ENCODE assay signal across 8 cellular contexts in the genomic region with DNA sequence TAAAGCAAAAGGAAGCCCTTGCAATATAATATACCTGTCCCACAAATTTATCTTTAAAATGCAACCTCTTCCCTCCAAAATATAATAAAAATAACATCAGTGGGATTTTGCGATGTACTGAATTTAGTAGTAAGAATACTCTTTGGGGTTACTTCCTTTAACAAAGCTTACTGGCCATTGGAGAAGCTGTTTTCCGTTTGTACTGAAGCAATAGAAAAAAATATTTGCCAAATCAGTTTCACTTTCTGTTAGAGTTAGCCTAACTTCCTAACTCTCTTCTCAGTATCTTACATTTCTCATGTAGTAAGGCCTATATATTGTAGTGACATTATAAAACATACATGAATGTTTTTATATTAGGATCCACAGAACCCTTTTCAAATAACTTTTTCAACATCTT. TPM values are rescaled to one million over a fixed set of nuclear protein-coding genes. Genes with fewer than 3 reads are reported as not detected.
DNase-seq lines count a peak whose midpoint lies in the region; ATAC-seq, FAIRE-seq and TF ChIP-seq lines count a peak whose summit lies in the region.

No MANE protein-coding gene starts in this region.

- intact Hi-C loops in vagina (cut with DNase I), result no loop called here

- no peak for FAIRE-seq in frontal cortex (lab: Jason Lieb, UNC)

- peaks cover 0 to 14% of the 10 kb centered on the region in 2 donors for H3K36me3 ChIP-seq in vagina

- no peaks in the 10 kb centered on the region for H3K27me3 ChIP-seq in vagina

- H3K9me3 ChIP-seq in vagina, result no peaks in the 10 kb centered on the region

- peak overlapping the region in 1 of 2 donors; percentile 19 for H3K4me3 ChIP-seq in vagina

- TF ChIP-seq CTCF in vagina (IDR thresholded peaks at IDR 0.05), result no peak

- H3K36me3 Mint-ChIP-seq in stimulated activated naive CD8-positive, alpha-beta T cell treated with anti-CD3 and anti-CD28 coated beads, Interleukin-15, Interleukin-2, amounts not matched to agents 100 ng/mL and 50 ng/mL, for 24 hours (ENCODE audit: low read depth), result peaks cover 62% of the 10 kb centered on the region
- peaks cover 23 to 38% of the 10 kb centered on the region in 2 donors for H3K36me3 Mint-ChIP-seq in activated naive CD4-positive, alpha-beta T cell treated with anti-CD3 and anti-CD28 coated beads, Interleukin-2, amount 50 U/mL, for 72 hours

- peak overlapping the region; percentile 68 for H3K27ac ChIP-seq in vagina

- no peak for TF ChIP-seq POLR2A in vagina (IDR thresholded peaks at IDR 0.05)

- H3K9me3 Mint-ChIP-seq in stimulated activated naive CD8-positive, alpha-beta T cell treated with anti-CD3 and anti-CD28 coated beads, Interleukin-15, Interleukin-2, amounts not matched to agents 100 ng/mL and 50 ng/mL, for 24 hours, result no peaks in the 10 kb centered on the region
- no peaks in the 10 kb centered on the region for H3K9me3 Mint-ChIP-seq in activated naive CD4-positive, alpha-beta T cell treated with anti-CD3 and anti-CD28 coated beads, Interleukin-2, amount 50 U/mL, for 72 hours

- no peak for DNase-seq in stimulated activated naive CD8-positive, alpha-beta T cell treated with anti-CD3 and anti-CD28 coated beads, Interleukin-15, Interleukin-2, amounts not matched to agents 100 U/mL and 50 U/mL, for 24 hours
- DNase-seq in activated naive CD4-positive, alpha-beta T cell treated with anti-CD3 and anti-CD28 coated beads, Interleukin-2, amount 50 U/mL, for 72 hours (ENCODE audit: low spot score in 2 of 2), result no peak
- peak; percentile 25 for DNase-seq in kidney tubule cell (ENCODE audit: low spot score)
- DNase-seq in vagina (ENCODE audit: extremely low spot score in 2 of 2), result no peak
- no peak for DNase-seq in frontal cortex (ENCODE audit: low spot score in 2 of 2)

- H3K27ac Mint-ChIP-seq in stimulated activated naive CD8-positive, alpha-beta T cell treated with anti-CD3 and anti-CD28 coated beads, Interleukin-15, Interleukin-2, amounts not matched to agents 100 ng/mL and 50 ng/mL, for 24 hours, result peak overlapping the region; percentile 79
- H3K27ac Mint-ChIP-seq in activated naive CD4-positive, alpha-beta T cell treated with anti-CD3 and anti-CD28 coated beads, Interleukin-2, amount 50 U/mL, for 72 hours, result peak overlapping the region; percentile 76 to 92

- peaks cover 80% of the 10 kb centered on the region for H3K4me1 ChIP-seq in vagina

- no peaks in the 10 kb centered on the region for H3K27me3 Mint-ChIP-seq in stimulated activated naive CD8-positive, alpha-beta T cell treated with anti-CD3 and anti-CD28 coated beads, Interleukin-15, Interleukin-2, amounts not matched to agents 100 ng/mL and 50 ng/mL, for 24 hours

- ATAC-seq in stimulated activated naive CD8-positive, alpha-beta T cell treated with anti-CD3 and anti-CD28 coated beads, Interleukin-15, Interleukin-2, amounts not matched to agents 100 U/mL and 50 U/mL, for 24 hours, result no peak
- no peak for ATAC-seq in activated naive CD4-positive, alpha-beta T cell treated with anti-CD3 and anti-CD28 coated beads, Interleukin-2, amount 50 U/mL, for 72 hours
- ATAC-seq in HG02981 (IDR thresholded peaks at IDR 0.05; ENCODE audit: unreplicated experiment) (no peak), HG02970 (IDR thresholded peaks at IDR 0.05; ENCODE audit: low FRiP score, unreplicated experiment) (no peak)

- H3K4me1 Mint-ChIP-seq in stimulated activated naive CD8-positive, alpha-beta T cell treated with anti-CD3 and anti-CD28 coated beads, Interleukin-15, Interleukin-2, amounts not matched to agents 100 ng/mL and 50 ng/mL, for 24 hours (ENCODE audit: low read depth), result peaks cover 76% of the 10 kb centered on the region

- peak overlapping the region; percentile 73 for H3K4me3 Mint-ChIP-seq in stimulated activated naive CD8-positive, alpha-beta T cell treated with anti-CD3 and anti-CD28 coated beads, Interleukin-15, Interleukin-2, amounts not matched to agents 100 ng/mL and 50 ng/mL, for 24 hours

RNA-seq across cellular contexts. Expression of a gene that starts 3.7 kb away (rescaled TPM):
- total RNA-seq in activated naive CD4-positive, alpha-beta T cell treated with anti-CD3 and anti-CD28 coated beads, Interleukin-2, amount 50 U/mL, for 72 hours, result 100 to 1,000 TPM in 1 of 2 donors, 10 to 100 TPM in 1; 84.2 to 107 TPM
- total RNA-seq in vagina (71.7 TPM), frontal cortex (69.7 TPM)
